In genomic region chr16:78092755-78093154, GRCh38 we compare ENCODE assay signal across 28 cellular contexts.
"Had no signal": no experiment of that assay in that cellular context is flagged by ENCODE, and none has a peak within 500 bp of the region (broad histone marks: within the 10 kb centered on the region; RNA-seq: fewer than 3 reads in every experiment).

No MANE protein-coding gene starts in this region.

- H3K4me3 Mint-ChIP-seq: immature natural killer cell; naive thymus-derived CD8-positive, alpha-beta T cell; nephron; neural progenitor cell; stimulated activated effector memory CD8-positive, alpha-beta T cell treated with anti-CD3 and anti-CD28 coated beads, Interleukin-12 subunit alpha, Interleukin-12 subunit beta, amount 100 ng/mL, for 72 hours; stimulated activated naive CD8-positive, alpha-beta T cell treated with anti-CD3 and anti-CD28 coated beads, Interleukin-15, Interleukin-2, amounts not matched to agents 100 ng/mL and 50 ng/mL, for 24 hours had no signal

- H3K27me3 ChIP-seq: neural progenitor cell, right atrium auricular region, right lobe of liver, tibial artery had no signal

- H3K4me1 ChIP-seq: left lung, lower lobe of right lung, neural progenitor cell, parathyroid adenoma, right atrium auricular region, right lobe of liver, spleen, suprapubic skin, tibial artery, upper lobe of right lung had no signal

- DNase-seq: hypothalamus; immature natural killer cell; kidney; left colon; left lung; lower lobe of right lung; mammary epithelial cell; mesenchymal stem cell; naive thymus-derived CD8-positive, alpha-beta T cell; occipital lobe; right lobe of liver; spleen; stimulated activated CD4-positive, alpha-beta T cell treated with anti-CD3 and anti-CD28 coated beads, Interleukin-4, amount 100 ng/mL, for 24 hours; stimulated activated naive CD4-positive, alpha-beta T cell; tibial artery; trophoblast cell; upper lobe of right lung had no signal

- H3K36me3 Mint-ChIP-seq: immature natural killer cell; naive thymus-derived CD8-positive, alpha-beta T cell; neural progenitor cell; stimulated activated effector memory CD8-positive, alpha-beta T cell treated with anti-CD3 and anti-CD28 coated beads, Interleukin-12 subunit alpha, Interleukin-12 subunit beta, amount 100 ng/mL, for 72 hours had no signal

- H3K27ac Mint-ChIP-seq: immature natural killer cell; naive thymus-derived CD8-positive, alpha-beta T cell; nephron; neural progenitor cell; progenitor cell of endocrine pancreas; stimulated activated effector memory CD8-positive, alpha-beta T cell treated with anti-CD3 and anti-CD28 coated beads, Interleukin-12 subunit alpha, Interleukin-12 subunit beta, amount 100 ng/mL, for 72 hours; stimulated activated naive CD8-positive, alpha-beta T cell treated with anti-CD3 and anti-CD28 coated beads, Interleukin-15, Interleukin-2, amounts not matched to agents 100 ng/mL and 50 ng/mL, for 24 hours had no signal

- H3K4me3 ChIP-seq: left lung, lower lobe of right lung, neural progenitor cell, right atrium auricular region, right lobe of liver, skin epidermis, spleen, suprapubic skin, thoracic aorta, tibial artery, upper lobe of right lung had no signal

- H3K9me3 Mint-ChIP-seq: stimulated activated effector memory CD8-positive, alpha-beta T cell treated with anti-CD3 and anti-CD28 coated beads, Interleukin-12 subunit alpha, Interleukin-12 subunit beta, amount 100 ng/mL, for 72 hours; stimulated activated naive CD8-positive, alpha-beta T cell treated with anti-CD3 and anti-CD28 coated beads, Interleukin-15, Interleukin-2, amounts not matched to agents 100 ng/mL and 50 ng/mL, for 24 hours had no signal

- H3K4me1 Mint-ChIP-seq: immature natural killer cell; nephron; stimulated activated effector memory CD8-positive, alpha-beta T cell treated with anti-CD3 and anti-CD28 coated beads, Interleukin-12 subunit alpha, Interleukin-12 subunit beta, amount 100 ng/mL, for 72 hours had no signal

- H3K36me3 ChIP-seq: left lung, lower lobe of right lung, neural progenitor cell, neutrophil, right atrium auricular region, right lobe of liver, spleen, suprapubic skin, thoracic aorta, tibial artery, upper lobe of right lung had no signal

- H3K9me3 ChIP-seq: left lung, lower lobe of right lung, neutrophil, right atrium auricular region, right lobe of liver, suprapubic skin, thoracic aorta, tibial artery, upper lobe of right lung had no signal

- H3K27ac ChIP-seq: left lung, lower lobe of right lung, neural progenitor cell, neutrophil, parathyroid adenoma, right atrium auricular region, right lobe of liver, skin epidermis, spleen, suprapubic skin, thoracic aorta, tibial artery, upper lobe of right lung had no signal
